17 cellular contexts compared by ENCODE assay signal in the genomic region with DNA sequence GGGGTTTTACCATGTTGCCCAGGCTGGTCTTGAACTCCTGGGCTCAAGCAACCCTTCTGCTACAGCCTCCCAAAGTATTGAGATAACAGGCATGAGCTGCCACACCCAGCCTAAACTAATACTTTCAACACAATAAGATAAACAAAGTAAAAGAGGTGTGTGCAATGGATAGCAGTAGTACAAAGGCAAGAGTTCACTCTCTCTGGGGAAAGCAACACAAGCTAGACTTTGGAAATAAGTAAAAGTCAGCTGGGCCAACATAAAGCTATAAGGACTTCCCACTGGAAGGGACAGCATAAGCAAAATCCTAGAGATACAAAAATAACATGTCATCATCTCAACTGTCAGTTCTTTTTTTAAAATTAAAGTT.
"Had no signal": no experiment of that assay in that cellular context is flagged by ENCODE, and none has a peak within 500 bp of the region (broad histone marks: within the 10 kb centered on the region; RNA-seq: fewer than 3 reads in every experiment).

No MANE protein-coding gene starts in this region.

- DNase-seq: cerebellar nuclear complex; foreskin melanocyte; head of caudate nucleus; islet precursor cell; left lung; lower lobe of right lung; naive B cell; nephron progenitor cell; psoas muscle; retina; right lobe of liver; spleen; stimulated activated naive CD4-positive, alpha-beta T cell treated with Interleukin-2 at 50 U/mL for 16 hours; upper lobe of left lung had no signal

- H3K4me3 Mint-ChIP-seq: memory B cell, mesothelial cell of epicardium, naive B cell, nephron progenitor cell had no signal

- H3K27ac ChIP-seq: lower lobe of right lung, psoas muscle, vagina had no signal

- H3K4me3 ChIP-seq: left lung, lower lobe of right lung, psoas muscle, right lobe of liver, spleen, upper lobe of left lung, vagina had no signal

- H3K36me3 ChIP-seq: left lung, lower lobe of right lung, right lobe of liver, spleen, upper lobe of left lung, vagina had no signal

- H3K9me3 ChIP-seq: left lung, lower lobe of right lung, psoas muscle, right lobe of liver, spleen, upper lobe of left lung, vagina had no signal

- H3K9me3 Mint-ChIP-seq: mesothelial cell of epicardium, nephron progenitor cell had no signal

- ATAC-seq: left lung had no signal

- H3K36me3 Mint-ChIP-seq: memory B cell, mesothelial cell of epicardium had no signal

- H3K27me3 ChIP-seq: left lung, right lobe of liver, upper lobe of left lung, vagina had no signal

- H3K27ac Mint-ChIP-seq: memory B cell, mesothelial cell of epicardium had no signal

- H3K4me1 ChIP-seq: psoas muscle, right lobe of liver had no signal

- H3K4me1 Mint-ChIP-seq: memory B cell, naive B cell had no signal
